Comparison of ENCODE assay signal across 30 cellular contexts in genomic region chr2:24482972-24483300, GRCh38.
"Had no signal": no experiment of that assay in that cellular context is flagged by ENCODE, and none has a peak within 500 bp of the region (broad histone marks: within the 10 kb centered on the region; RNA-seq: fewer than 3 reads in every experiment).

No MANE protein-coding gene starts in this region.

- H3K4me3 Mint-ChIP-seq: activated CD8-positive, alpha-beta T cell treated with anti-CD3 and anti-CD28 coated beads, Interleukin-2, amount 10 ng/mL, durations not matched to agents 7 days and 5 days; activated naive CD4-positive, alpha-beta T cell treated with anti-CD3 and anti-CD28 coated beads, Interleukin-2, amount 50 U/mL, for 24 hours; activated naive CD8-positive, alpha-beta T cell treated with anti-CD3 and anti-CD28 coated beads, Interleukin-2, amount 10 ng/mL, durations not matched to agents 7 days and 5 days; activated T-cell treated with anti-CD3 and anti-CD28 coated beads, Interleukin-2, amount 50 U/mL, for 24 hours; T-helper 1 cell treated with Interleukin-12 subunit alpha and Interleukin-12 subunit beta and Interleukin-4 antibody, amounts not matched to agents 30 μg/mL and 1 μg/mL, for 36 hours; T-helper 2 cell treated with Interferon-gamma antibody and Interleukin-4, amounts not matched to agents 5 μg/mL and 100 μg/mL, for 36 hours had no signal

- ATAC-seq: activated CD8-positive, alpha-beta T cell treated with anti-CD3 and anti-CD28 coated beads, Interleukin-2, amount 10 ng/mL, durations not matched to agents 7 days and 5 days; PC-3 had no signal

- H3K4me1 Mint-ChIP-seq: activated naive CD4-positive, alpha-beta T cell treated with anti-CD3 and anti-CD28 coated beads, Interleukin-2, amount 50 U/mL, for 24 hours; activated naive CD8-positive, alpha-beta T cell treated with anti-CD3 and anti-CD28 coated beads, Interleukin-2, amount 10 ng/mL, durations not matched to agents 7 days and 5 days had no signal

- H3K9me3 ChIP-seq: ascending aorta, Peyer's patch, SJSA1, SK-N-SH had no signal

- H3K27ac ChIP-seq: ascending aorta, cardiac muscle cell, Peyer's patch, SJSA1, WERI-Rb-1 had no signal

- H3K27ac Mint-ChIP-seq: activated CD8-positive, alpha-beta T cell treated with anti-CD3 and anti-CD28 coated beads, Interleukin-2, amount 10 ng/mL, durations not matched to agents 7 days and 5 days; activated naive CD4-positive, alpha-beta T cell treated with anti-CD3 and anti-CD28 coated beads, Interleukin-2, amount 50 U/mL, for 24 hours; activated naive CD8-positive, alpha-beta T cell treated with anti-CD3 and anti-CD28 coated beads, Interleukin-2, amount 10 ng/mL, durations not matched to agents 7 days and 5 days; activated T-cell treated with anti-CD3 and anti-CD28 coated beads, Interleukin-2, amount 50 U/mL, for 24 hours; activated T-helper 2 cell treated with anti-CD3 and anti-CD28 coated beads, Interferon-gamma antibody, Interleukin-2, Interleukin-4, amounts not matched to agents 10 μg/mL and 5 μg/mL and 100 μg/mL, durations not matched to agents 14 hours and 24 hours and 36 hours; T-helper 1 cell treated with Interleukin-12 subunit alpha and Interleukin-12 subunit beta and Interleukin-4 antibody, amounts not matched to agents 30 μg/mL and 1 μg/mL, for 36 hours; T-helper 2 cell treated with Interferon-gamma antibody and Interleukin-4, amounts not matched to agents 5 μg/mL and 100 μg/mL, for 36 hours had no signal

- H3K27me3 ChIP-seq: ascending aorta, Peyer's patch had no signal

- DNase-seq: activated CD4-positive, alpha-beta T cell treated with anti-CD3 and anti-CD28 coated beads for 1 hour; activated CD4-positive, alpha-beta T cell treated with anti-CD3 and anti-CD28 coated beads for 48 hours; activated CD4-positive, alpha-beta T cell treated with anti-CD3 and anti-CD28 coated beads, Interleukin-2, amount 50 U/mL, for 4 hours; activated CD4-positive, CD25-positive, alpha-beta regulatory T cell; activated CD8-positive, alpha-beta T cell treated with anti-CD3 and anti-CD28 coated beads, Interleukin-2, amount 10 ng/mL, durations not matched to agents 7 days and 5 days; activated gamma-delta T cell; activated naive CD4-positive, alpha-beta T cell treated with Interleukin-2 at 50 U/mL for 16 hours; activated naive CD8-positive, alpha-beta T cell treated with anti-CD3 and anti-CD28 coated beads, Interleukin-2, amount 10 ng/mL, durations not matched to agents 7 days and 5 days; activated T-cell treated with anti-CD3 and anti-CD28 coated beads, Interleukin-2, amount 50 U/mL, for 24 hours; amygdala; Karpas-422; NCI-H1105; NCI-H1417 treated with DMSO at 0.1 percent for 48 hours; NCI-H187 treated with DMSO at 0.1 percent for 48 hours; NCI-H2081; NCI-H345; NCI-H524 treated with DMSO at 0.1 percent for 48 hours; PC-3; Peyer's patch; RPMI8226; SHP77 treated with DMSO at 0.1 percent for 48 hours; SK-N-SH; WERI-Rb-1 had no signal

- H3K9me3 Mint-ChIP-seq: activated naive CD4-positive, alpha-beta T cell treated with anti-CD3 and anti-CD28 coated beads, Interleukin-2, amount 50 U/mL, for 24 hours had no signal

- H3K4me3 ChIP-seq: ascending aorta, cardiac muscle cell, Peyer's patch, SJSA1 had no signal

- H3K4me1 ChIP-seq: ascending aorta, Peyer's patch, SJSA1 had no signal

- H3K36me3 Mint-ChIP-seq: activated naive CD4-positive, alpha-beta T cell treated with anti-CD3 and anti-CD28 coated beads, Interleukin-2, amount 50 U/mL, for 24 hours had no signal

- H3K27me3 Mint-ChIP-seq: activated naive CD4-positive, alpha-beta T cell treated with anti-CD3 and anti-CD28 coated beads, Interleukin-2, amount 50 U/mL, for 24 hours; activated naive CD8-positive, alpha-beta T cell treated with anti-CD3 and anti-CD28 coated beads, Interleukin-2, amount 10 ng/mL, durations not matched to agents 7 days and 5 days; activated T-cell treated with anti-CD3 and anti-CD28 coated beads, Interleukin-2, amount 50 U/mL, for 24 hours had no signal

- H3K36me3 ChIP-seq: ascending aorta, cardiac muscle cell, Peyer's patch, SJSA1, WERI-Rb-1 had no signal
